Comparison of ENCODE assay signal across 1 cellular context in the genomic region with DNA sequence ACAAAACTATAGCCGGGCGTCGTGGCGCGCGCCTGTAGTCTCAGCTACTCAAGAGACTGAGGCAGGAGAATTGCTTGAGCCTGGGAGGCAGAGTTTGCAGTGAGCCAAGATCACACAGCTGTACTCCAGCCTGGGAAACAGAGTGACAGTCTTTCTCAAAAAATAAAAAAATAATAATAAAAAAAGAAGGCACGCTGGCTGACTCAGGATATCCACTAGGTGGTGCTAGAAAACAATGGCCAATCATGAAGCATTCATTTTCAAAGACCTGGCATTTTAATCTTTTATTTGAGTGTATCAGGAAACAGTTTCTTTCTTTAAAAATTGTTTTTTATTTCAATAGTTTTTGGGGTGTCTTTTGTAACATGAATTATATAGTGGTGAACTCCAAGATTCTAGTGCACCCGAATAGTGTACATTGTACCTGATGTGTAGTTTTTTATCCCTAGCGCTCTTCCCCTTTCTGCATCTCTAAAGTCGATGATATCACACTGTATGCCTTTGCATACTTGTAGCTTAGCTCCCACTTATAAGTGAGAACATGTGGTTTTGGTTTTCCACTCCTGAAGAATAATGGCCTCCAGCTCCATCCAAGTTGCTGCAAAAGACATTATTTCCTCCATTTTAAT.
TF ChIP-seq lines count a peak whose summit lies in the region.

No MANE protein-coding gene starts in this region.

TF ChIP-seq in liver, 16 proteins besides CTCF, POLR2A, EP300 and RAD21 (continued from another document):
- TF ChIP-seq REST (IDR thresholded peaks at IDR 0.05) (no peak), ATF3 (IDR thresholded peaks at IDR 0.05) (no peak), YY1 (IDR thresholded peaks at IDR 0.05) (no peak), NR2F2 (IDR thresholded peaks at IDR 0.05) (no peak), SP1 (IDR thresholded peaks at IDR 0.05) (no peak)
TF ChIP-seq in liver: peak in this region for 0.
